Comparison of ENCODE assay signal across 8 cellular contexts in genomic region chr10:47705698-47706414, GRCh38. TPM values are rescaled to one million over a fixed set of nuclear protein-coding genes. Genes with fewer than 3 reads are reported as not detected.
A peak's percentile ranks its signal among the peaks of the same experiment; 100 is the strongest.
DNase-seq lines count a peak whose midpoint lies in the region; ATAC-seq, FAIRE-seq and TF ChIP-seq lines count a peak whose summit lies in the region.
"Not testable (repeated sequence)": the region's sequence is repeated elsewhere in the genome, so short reads cannot be mapped to it uniquely, and the experiment has no call there.

No MANE protein-coding gene starts in this region.

- FAIRE-seq in kidney (lab: Jason Lieb, UNC), result not testable (repeated sequence)

- not testable (repeated sequence) for H3K4me1 ChIP-seq in Loucy (ENCODE audit: insufficient read depth, low read length, poor library complexity, severe bottlenecking); kidney (ENCODE audit: control insufficient read depth in 1 of 2, insufficient read depth in 1 of 2, low read depth in 1 of 2, low read length in 2 of 2); transverse colon

- in situ Hi-C loops in transverse colon (cut with MboI; ENCODE audit: low pct_ligation_motif_present in 1 of 4, low pct_unique_long_range_greater_than_20kb in 1 of 4, low sequenced_read_pairs in 3 of 4), result not testable (repeated sequence)

- TF ChIP-seq CTCF in Loucy (conservative IDR thresholded peaks at IDR 0.05; ENCODE audit: low read length); kidney (IDR thresholded peaks at IDR 0.05; ENCODE audit: borderline replicate concordance, extremely low read depth, insufficient read depth); transverse colon (IDR thresholded peaks at IDR 0.05): not testable (repeated sequence)

- not testable (repeated sequence) for TF ChIP-seq EP300 in transverse colon (IDR thresholded peaks at IDR 0.05; ENCODE audit: low read depth)

- intact Hi-C loops in kidney (cut with DNase I); transverse colon (cut with DNase I; ENCODE audit: low total_unique reads): not testable (repeated sequence)

- H3F3A ChIP-seq in Loucy (ENCODE audit: low read depth), result not testable (repeated sequence)

- H3K4me3 ChIP-seq in Loucy (ENCODE audit: low read length, poor library complexity, severe bottlenecking), result peak overlapping the region; percentile 54
- not testable (repeated sequence) for H3K4me3 ChIP-seq in kidney (ENCODE audit: low read length in 2 of 2)
- peak overlapping the region; percentile 15 to 45 (median 30) for H3K4me3 ChIP-seq in skin epidermis
- H3K4me3 ChIP-seq in transverse colon, result peak overlapping the region in 3 of 4 donors; percentile 33 to 51 (median 35)

- H3K4me1 Mint-ChIP-seq in activated CD8-positive, alpha-beta T cell treated with anti-CD3 and anti-CD28 coated beads, Interleukin-2, amount 10 ng/mL, durations not matched to agents 7 days and 5 days (ENCODE audit: low read depth), result not testable (repeated sequence)

- H3K9me2 ChIP-seq in Loucy (replicated peaks; ENCODE audit: low read depth, low read length), result not testable (repeated sequence)

- H3K27ac ChIP-seq in kidney (ENCODE audit: low read depth in 2 of 2, low read length in 2 of 2), result not testable (repeated sequence)
- peak overlapping the region in 13 of 21 experiments; percentile 36 to 82 (median 69) for H3K27ac ChIP-seq in skin epidermis
- H3K27ac ChIP-seq in transverse colon, result peak overlapping the region; percentile 46 to 80 (median 72)

- H4K20me1 ChIP-seq in Loucy (ENCODE audit: insufficient read depth, low read length, poor library complexity, severe bottlenecking), result not testable (repeated sequence)

- not testable (repeated sequence) for H3K27me3 Mint-ChIP-seq in activated CD8-positive, alpha-beta T cell treated with anti-CD3 and anti-CD28 coated beads, Interleukin-2, amount 10 ng/mL, durations not matched to agents 7 days and 5 days (ENCODE audit: low read depth)

- H2AFZ ChIP-seq in Loucy (ENCODE audit: low read length), result not testable (repeated sequence)

- POLR2A ChIA-PET in activated CD8-positive, alpha-beta T cell treated with anti-CD3 and anti-CD28 coated beads, Interleukin-2, amount 10 ng/mL, durations not matched to agents 7 days and 5 days (lab: Charles Lee), result not testable (repeated sequence)

- not testable (repeated sequence) for H3K27ac Mint-ChIP-seq in activated CD8-positive, alpha-beta T cell treated with anti-CD3 and anti-CD28 coated beads, Interleukin-2, amount 10 ng/mL, durations not matched to agents 7 days and 5 days

- H3K79me2 ChIP-seq in Loucy (ENCODE audit: insufficient read depth, low read length), result not testable (repeated sequence)

- 3% methylated on average over 7 of the region's 66 CpGs; no CpG with 5 or more reads in 1 of the 2 donors for WGBS in transverse colon (ENCODE audit: low coverage in 1 of 2), 2 donors

- peak; percentile 97 for ATAC-seq in GM18867 (IDR thresholded peaks at IDR 0.05; ENCODE audit: unreplicated experiment)
- ATAC-seq in HG02759 (IDR thresholded peaks at IDR 0.05; ENCODE audit: unreplicated experiment), result peak; percentile 98
- peak; percentile 99 for ATAC-seq in activated CD8-positive, alpha-beta T cell treated with anti-CD3 and anti-CD28 coated beads, Interleukin-2, amount 10 ng/mL, durations not matched to agents 7 days and 5 days

- not testable (repeated sequence) for H3K36me3 ChIP-seq in Loucy (ENCODE audit: insufficient read depth, low read length); kidney (ENCODE audit: control insufficient read depth in 1 of 2, insufficient read depth in 2 of 2, low read length in 2 of 2); transverse colon

- peak; percentile 72 for DNase-seq in activated CD8-positive, alpha-beta T cell treated with anti-CD3 and anti-CD28 coated beads, Interleukin-2, amount 10 ng/mL, durations not matched to agents 7 days and 5 days
- DNase-seq in central memory CD4-positive, alpha-beta T cell, result peak; percentile 65
- peak; percentile 90 for DNase-seq in kidney
- peak; percentile 84 for DNase-seq in transverse colon

- H3K4me3 Mint-ChIP-seq in activated CD8-positive, alpha-beta T cell treated with anti-CD3 and anti-CD28 coated beads, Interleukin-2, amount 10 ng/mL, durations not matched to agents 7 days and 5 days, result peak overlapping the region; percentile 42

- CTCF ChIA-PET in activated CD8-positive, alpha-beta T cell treated with anti-CD3 and anti-CD28 coated beads, Interleukin-2, amount 10 ng/mL, durations not matched to agents 7 days and 5 days (lab: Charles Lee), result not testable (repeated sequence)

- not testable (repeated sequence) for TF ChIP-seq POLR2A in transverse colon (IDR thresholded peaks at IDR 0.05)

- not testable (repeated sequence) for H3K9me3 ChIP-seq in Loucy (ENCODE audit: insufficient read depth, low read depth, low read length); kidney (ENCODE audit: control insufficient read depth in 1 of 2, low read length in 2 of 2); transverse colon

- not testable (repeated sequence) for H3K4me2 ChIP-seq in Loucy (ENCODE audit: low read depth, low read length, poor library complexity, severe bottlenecking)

- H3K27me3 ChIP-seq in Loucy (ENCODE audit: insufficient read depth, low read length, poor library complexity, severe bottlenecking); transverse colon: not testable (repeated sequence)

- H3K9me3 Mint-ChIP-seq in activated CD8-positive, alpha-beta T cell treated with anti-CD3 and anti-CD28 coated beads, Interleukin-2, amount 10 ng/mL, durations not matched to agents 7 days and 5 days (ENCODE audit: insufficient read depth), result not testable (repeated sequence)

- not testable (repeated sequence) for H3K36me3 Mint-ChIP-seq in activated CD8-positive, alpha-beta T cell treated with anti-CD3 and anti-CD28 coated beads, Interleukin-2, amount 10 ng/mL, durations not matched to agents 7 days and 5 days (ENCODE audit: low read depth)

- H3K9ac ChIP-seq in Loucy (ENCODE audit: low read depth, low read length, poor library complexity, severe bottlenecking); kidney (ENCODE audit: low read length in 2 of 2): not testable (repeated sequence)

RNA-seq across cellular contexts. Expression of gene SYT15B, which starts 57.5 kb away (rescaled TPM):
- total RNA-seq in activated CD8-positive, alpha-beta T cell treated with anti-CD3 and anti-CD28 coated beads, Interleukin-2, amount 10 ng/mL, durations not matched to agents 7 days and 5 days, result under 1 TPM; 0.23 to 0.32 TPM
- total RNA-seq in kidney, result 5.7 TPM
- polyA plus RNA-seq in kidney (ENCODE audit: insufficient read depth, low read depth, low replicate concordance), result 0.39 TPM
- total RNA-seq in transverse colon, result under 1 TPM in 3 of 4 donors, not detected in 1; 0.41 to 0.80 (median 0.64) TPM
